8 cellular contexts compared by ENCODE assay signal in genomic region chr2:86621290-86621943, GRCh38. TPM values are rescaled to one million over a fixed set of nuclear protein-coding genes. Genes with fewer than 3 reads are reported as not detected.
A peak's percentile ranks its signal among the peaks of the same experiment; 100 is the strongest.
DNase-seq lines count a peak whose midpoint lies in the region; ATAC-seq, FAIRE-seq and TF ChIP-seq lines count a peak whose summit lies in the region.

No MANE protein-coding gene starts in this region.

- H3K4me1 Mint-ChIP-seq in CD8-positive, alpha-beta T cell (ENCODE audit: low read depth) = peaks cover 60% of the 10 kb centered on the region
- peaks cover 41% of the 10 kb centered on the region for H3K4me1 Mint-ChIP-seq in neural crest cell

- peak overlapping the region; percentile 91 for H3K9ac ChIP-seq in Loucy (ENCODE audit: low read depth, low read length, poor library complexity, severe bottlenecking)

- peak overlapping the region; percentile 64 for H3K4me3 ChIP-seq in CD8-positive, alpha-beta T cell (ENCODE audit: low read depth, low read length)
- H3K4me3 ChIP-seq in Loucy (ENCODE audit: low read length, poor library complexity, severe bottlenecking) (peak overlapping the region; percentile 97), cardiac fibroblast (replicated peaks in 1 of 2; ENCODE audit: low read depth in 2 of 2, low read length in 2 of 2) (peak overlapping the region; percentile 68 to 88)

- no peak overlapping the region for H3K27ac ChIP-seq in CD8-positive, alpha-beta T cell (ENCODE audit: low read depth, low read length)

- H3K36me3 ChIP-seq in CD8-positive, alpha-beta T cell (ENCODE audit: insufficient read depth, low read length) = peaks cover 5% of the 10 kb centered on the region
- H3K36me3 ChIP-seq in Loucy (ENCODE audit: insufficient read depth, low read length) = no peaks in the 10 kb centered on the region

- H3K4me2 ChIP-seq in Loucy (ENCODE audit: low read depth, low read length, poor library complexity, severe bottlenecking) = peak overlapping the region; percentile 95

- peaks cover 27% of the 10 kb centered on the region for H3K4me1 ChIP-seq in CD8-positive, alpha-beta T cell (ENCODE audit: insufficient read depth, low read length)
- H3K4me1 ChIP-seq in Loucy (ENCODE audit: insufficient read depth, low read length, poor library complexity, severe bottlenecking) = peaks cover 55% of the 10 kb centered on the region

- intact Hi-C loops in CD8-positive, alpha-beta T cell (cut with DNase I, micrococcal nuclease) = loop anchor here (5.0 kb wide), 3 partner anchors 39 to 171 kb away; partner anchors contain the start of gene CD8A (in 1 of the 2)

- FAIRE-seq in frontal cortex (lab: Jason Lieb, UNC) = no peak

- H3K9me3 ChIP-seq in CD8-positive, alpha-beta T cell (ENCODE audit: low read length) = no peaks in the 10 kb centered on the region
- H3K9me3 ChIP-seq in Loucy (ENCODE audit: insufficient read depth, low read depth, low read length) = no peaks in the 10 kb centered on the region

- H3K4me3 Mint-ChIP-seq in CD8-positive, alpha-beta T cell = peak overlapping the region; percentile 95
- peak overlapping the region; percentile 93 for H3K4me3 Mint-ChIP-seq in neural crest cell

- H3K27me3 ChIP-seq in CD8-positive, alpha-beta T cell (ENCODE audit: insufficient read depth, low read length) = no peaks in the 10 kb centered on the region
- H3K27me3 ChIP-seq in Loucy (ENCODE audit: insufficient read depth, low read length, poor library complexity, severe bottlenecking) = no peaks in the 10 kb centered on the region

- no peaks in the 10 kb centered on the region for H3K9me3 Mint-ChIP-seq in CD8-positive, alpha-beta T cell
- H3K9me3 Mint-ChIP-seq in neural crest cell = no peaks in the 10 kb centered on the region

- no peaks in the 10 kb centered on the region for H3K9me2 ChIP-seq in Loucy (replicated peaks; ENCODE audit: low read depth, low read length)

- CTCF ChIA-PET in CD8-positive, alpha-beta T cell (lab: Charles Lee) = interaction anchor here (0.7 kb wide), 1 partner anchor 103 kb away, joined by 3 read pairs; no protein-coding TSS in a partner anchor

- H3K36me3 Mint-ChIP-seq in CD8-positive, alpha-beta T cell = peaks cover 40% of the 10 kb centered on the region
- peaks cover 5% of the 10 kb centered on the region for H3K36me3 Mint-ChIP-seq in neural crest cell (ENCODE audit: low read depth)

- H3K27me3 Mint-ChIP-seq in CD8-positive, alpha-beta T cell (ENCODE audit: low read depth) = no peaks in the 10 kb centered on the region
- H3K27me3 Mint-ChIP-seq in neural crest cell (ENCODE audit: low read depth) = no peaks in the 10 kb centered on the region

- peaks cover 60% of the 10 kb centered on the region for H3K79me2 ChIP-seq in Loucy (ENCODE audit: insufficient read depth, low read length)

- no peaks in the 10 kb centered on the region for H3F3A ChIP-seq in Loucy (ENCODE audit: low read depth)

- no peak overlapping the region for H2AFZ ChIP-seq in Loucy (ENCODE audit: low read length)

- DNase-seq in CD8-positive, alpha-beta T cell = no peak
- DNase-seq in cardiac fibroblast (ENCODE audit: low read depth in 2 of 2) (peak in 1 of 2 donors; percentile 13), neural crest cell (ENCODE audit: low read depth, low spot score) (no peak), frontal cortex (ENCODE audit: low spot score in 2 of 2) (no peak), NCI-H1417 treated with DMSO at 0.1 percent for 48 hours (lab: John Stamatoyannopoulos, UW) (no peak)

- POLR2A ChIA-PET in CD8-positive, alpha-beta T cell (lab: Charles Lee) = interaction anchor here (0.6 to 2.7 kb wide), 5 partner anchors 11 to 180 kb away, joined by 3 to 17 read pairs (median 3); partner anchors contain the start of gene KDM3A

- peak overlapping the region; percentile 42 for H3K27ac Mint-ChIP-seq in CD8-positive, alpha-beta T cell
- H3K27ac Mint-ChIP-seq in neural crest cell (ENCODE audit: unreplicated experiment) = no peak overlapping the region

- no peak for TF ChIP-seq CTCF in CD8-positive, alpha-beta T cell (IDR thresholded peaks at IDR 0.05)
- TF ChIP-seq CTCF in Loucy (conservative IDR thresholded peaks at IDR 0.05; ENCODE audit: low read length) (peak; percentile 26), cardiac fibroblast (IDR thresholded peaks at IDR 0.05; ENCODE audit: low read depth, low read length) (no peak), neural crest cell (conservative IDR thresholded peaks at IDR 0.05) (peak; percentile 24)

- no peak for ATAC-seq in CD8-positive, alpha-beta T cell
- no peak for ATAC-seq in HG02884 (IDR thresholded peaks at IDR 0.05; ENCODE audit: unreplicated experiment)
- ATAC-seq in GM21423 (IDR thresholded peaks at IDR 0.05; ENCODE audit: unreplicated experiment) = no peak

- H4K20me1 ChIP-seq in Loucy (ENCODE audit: insufficient read depth, low read length, poor library complexity, severe bottlenecking) = peaks cover 54% of the 10 kb centered on the region

RNA-seq across cellular contexts. Expression of gene RNF103, which starts 2.2 kb away (rescaled TPM):
- 100 to 1,000 TPM; 118 to 120 TPM for total RNA-seq in CD8-positive, alpha-beta T cell
- 13.5 and 13.8 TPM in 2 replicates for total RNA-seq in neural crest cell
- 33.4 TPM for total RNA-seq in frontal cortex

RNA-seq across cellular contexts. Expression of gene CHMP3, which starts 58.2 kb away (rescaled TPM):
- total RNA-seq in CD8-positive, alpha-beta T cell = 10 to 100 TPM; 61.0 to 63.2 TPM
- total RNA-seq in neural crest cell = 83.7 and 88.3 TPM in 2 replicates
- total RNA-seq in frontal cortex = 44.4 TPM

Comparison
In these comparisons a context has a peak if more than half of its experiments do, and no peak if none do; other contexts are left out.
1. CTCF ChIP-seq: peak in Loucy (single experiment) and neural crest cell (single experiment); none in CD8-positive, alpha-beta T cell (single experiment) and cardiac fibroblast (single experiment).
2. Peak in every context shown above with its lines, with median percentiles within 50 percentile points of each other: H3K4me3 ChIP-seq.